15 cellular contexts compared by ENCODE assay signal in the genomic region with DNA sequence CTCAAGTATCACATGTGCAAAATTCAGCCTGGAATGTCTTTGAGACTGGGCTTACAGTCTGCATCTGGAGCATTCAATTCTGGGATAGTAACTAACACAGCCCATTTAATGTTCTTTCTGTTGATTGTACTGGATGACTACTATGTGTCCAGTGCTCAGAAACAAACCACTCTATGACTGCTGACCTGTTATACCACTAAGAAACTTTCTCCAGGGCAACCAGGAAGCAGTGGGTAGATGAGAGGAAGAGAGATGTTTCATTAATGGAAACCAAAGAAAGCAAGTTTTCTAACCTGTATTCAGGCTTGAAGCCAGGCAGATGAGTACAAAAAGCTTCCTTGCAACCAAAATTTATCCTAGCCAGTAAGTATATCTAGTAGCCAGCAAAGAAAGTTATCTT. TPM values are rescaled to one million over a fixed set of nuclear protein-coding genes. Genes with fewer than 3 reads are reported as not detected.
DNase-seq lines count a peak whose midpoint lies in the region; ATAC-seq and TF ChIP-seq lines count a peak whose summit lies in the region.
"Had no signal": no experiment of that assay in that cellular context is flagged by ENCODE, and none has a peak within 500 bp of the region (broad histone marks: within the 10 kb centered on the region; RNA-seq: fewer than 3 reads in every experiment).

No MANE protein-coding gene starts in this region.

- H3K4me3 ChIP-seq in upper lobe of right lung: no peak overlapping the region
- H3K4me3 ChIP-seq: A549 had no signal

- H3K27ac Mint-ChIP-seq in activated naive CD8-positive, alpha-beta T cell treated with anti-CD3 and anti-CD28 coated beads, Interleukin-2, amount 50 U/mL, for 24 hours: no peak overlapping the region
- no peak overlapping the region for H3K27ac Mint-ChIP-seq in activated naive CD8-positive, alpha-beta T cell treated with anti-CD3 and anti-CD28 coated beads for 36 hours
- no peak overlapping the region for H3K27ac Mint-ChIP-seq in activated T-helper 1 cell treated with anti-CD3 and anti-CD28 coated beads, Interleukin-12 subunit alpha, Interleukin-12 subunit beta, Interleukin-2, Interleukin-4 antibody, amounts not matched to agents 30 ng/mL and 10 ng/mL and 1 ng/mL, durations not matched to agents 14 hours and 24 hours and 36 hours
- H3K27ac Mint-ChIP-seq: activated naive CD8-positive, alpha-beta T cell treated with anti-CD3 and anti-CD28 coated beads, Interleukin-2, amount 10 ng/mL, durations not matched to agents 7 days and 5 days had no signal

- peaks cover 13% of the 10 kb centered on the region for H3K4me1 Mint-ChIP-seq in activated naive CD8-positive, alpha-beta T cell treated with anti-CD3 and anti-CD28 coated beads, Interleukin-2, amount 50 U/mL, for 24 hours
- peaks cover 24% of the 10 kb centered on the region for H3K4me1 Mint-ChIP-seq in activated naive CD8-positive, alpha-beta T cell treated with anti-CD3 and anti-CD28 coated beads for 36 hours
- H3K4me1 Mint-ChIP-seq in activated T-helper 1 cell treated with anti-CD3 and anti-CD28 coated beads, Interleukin-12 subunit alpha, Interleukin-12 subunit beta, Interleukin-2, Interleukin-4 antibody, amounts not matched to agents 30 ng/mL and 10 ng/mL and 1 ng/mL, durations not matched to agents 14 hours and 24 hours and 36 hours (ENCODE audit: low read depth): peaks cover 8% of the 10 kb centered on the region

- H3K36me3 ChIP-seq in upper lobe of right lung: no peaks in the 10 kb centered on the region

- TF ChIP-seq CTCF in upper lobe of right lung (IDR thresholded peaks at IDR 0.05): no peak

- H3K9me3 Mint-ChIP-seq in activated naive CD8-positive, alpha-beta T cell treated with anti-CD3 and anti-CD28 coated beads, Interleukin-2, amount 50 U/mL, for 24 hours: no peaks in the 10 kb centered on the region
- H3K9me3 Mint-ChIP-seq in activated naive CD8-positive, alpha-beta T cell treated with anti-CD3 and anti-CD28 coated beads for 36 hours: no peaks in the 10 kb centered on the region
- H3K9me3 Mint-ChIP-seq in activated T-helper 1 cell treated with anti-CD3 and anti-CD28 coated beads, Interleukin-12 subunit alpha, Interleukin-12 subunit beta, Interleukin-2, Interleukin-4 antibody, amounts not matched to agents 30 ng/mL and 10 ng/mL and 1 ng/mL, durations not matched to agents 14 hours and 24 hours and 36 hours: no peaks in the 10 kb centered on the region
- H3K9me3 Mint-ChIP-seq: activated naive CD8-positive, alpha-beta T cell treated with anti-CD3 and anti-CD28 coated beads, Interleukin-2, amount 10 ng/mL, durations not matched to agents 7 days and 5 days; effector memory CD8-positive, alpha-beta T cell had no signal

- peak; percentile 54 for ATAC-seq in activated naive CD8-positive, alpha-beta T cell treated with anti-CD3 and anti-CD28 coated beads, Interleukin-2, amount 50 U/mL, for 24 hours
- ATAC-seq in HG02642 (IDR thresholded peaks at IDR 0.05; ENCODE audit: poor library complexity, unreplicated experiment) (peak; percentile 86), HG03457 (IDR thresholded peaks at IDR 0.05; ENCODE audit: unreplicated experiment) (peak; percentile 95), upper lobe of right lung (peak; percentile 59)
- ATAC-seq: A549; effector memory CD8-positive, alpha-beta T cell had no signal

- H3K27me3 Mint-ChIP-seq in activated naive CD8-positive, alpha-beta T cell treated with anti-CD3 and anti-CD28 coated beads, Interleukin-2, amount 50 U/mL, for 24 hours: no peaks in the 10 kb centered on the region
- H3K27me3 Mint-ChIP-seq in activated naive CD8-positive, alpha-beta T cell treated with anti-CD3 and anti-CD28 coated beads for 36 hours: no peaks in the 10 kb centered on the region
- H3K27me3 Mint-ChIP-seq in activated T-helper 1 cell treated with anti-CD3 and anti-CD28 coated beads, Interleukin-12 subunit alpha, Interleukin-12 subunit beta, Interleukin-2, Interleukin-4 antibody, amounts not matched to agents 30 ng/mL and 10 ng/mL and 1 ng/mL, durations not matched to agents 14 hours and 24 hours and 36 hours (ENCODE audit: insufficient read depth): no peaks in the 10 kb centered on the region
- H3K27me3 Mint-ChIP-seq: activated naive CD8-positive, alpha-beta T cell treated with anti-CD3 and anti-CD28 coated beads, Interleukin-2, amount 10 ng/mL, durations not matched to agents 7 days and 5 days; effector memory CD8-positive, alpha-beta T cell had no signal

- no peak for DNase-seq in activated naive CD8-positive, alpha-beta T cell treated with anti-CD3 and anti-CD28 coated beads, Interleukin-2, amount 50 U/mL, for 24 hours
- no peak for DNase-seq in activated naive CD8-positive, alpha-beta T cell treated with anti-CD3 and anti-CD28 coated beads for 36 hours
- DNase-seq in upper lobe of right lung: no peak
- DNase-seq in activated T-helper 1 cell treated with anti-CD3 and anti-CD28 coated beads, Interleukin-12 subunit alpha, Interleukin-12 subunit beta, Interleukin-2, Interleukin-4 antibody, amounts not matched to agents 30 ng/mL and 10 ng/mL and 1 ng/mL, durations not matched to agents 14 hours and 24 hours and 36 hours (ENCODE audit: low spot score): no peak
- DNase-seq in NCI-H1694 (lab: John Stamatoyannopoulos, UW): no peak
- DNase-seq in GM03348 (ENCODE audit: low spot score): no peak
- DNase-seq: activated CD4-positive, CD25-positive, alpha-beta regulatory T cell treated with anti-CD3 and anti-CD28 coated beads, Interleukin-2, amount 50 U/mL, for 72 hours; activated naive CD8-positive, alpha-beta T cell treated with anti-CD3 and anti-CD28 coated beads, Interleukin-2, amount 10 ng/mL, durations not matched to agents 7 days and 5 days; effector memory CD8-positive, alpha-beta T cell; GF-D8; NCI-H2029 treated with DMSO at 0.1 percent for 48 hours had no signal

- H3K27me3 ChIP-seq in upper lobe of right lung: no peaks in the 10 kb centered on the region

- H3K4me3 Mint-ChIP-seq in activated naive CD8-positive, alpha-beta T cell treated with anti-CD3 and anti-CD28 coated beads, Interleukin-2, amount 50 U/mL, for 24 hours: no peak overlapping the region
- H3K4me3 Mint-ChIP-seq in activated naive CD8-positive, alpha-beta T cell treated with anti-CD3 and anti-CD28 coated beads for 36 hours: no peak overlapping the region
- no peak overlapping the region for H3K4me3 Mint-ChIP-seq in activated T-helper 1 cell treated with anti-CD3 and anti-CD28 coated beads, Interleukin-12 subunit alpha, Interleukin-12 subunit beta, Interleukin-2, Interleukin-4 antibody, amounts not matched to agents 30 ng/mL and 10 ng/mL and 1 ng/mL, durations not matched to agents 14 hours and 24 hours and 36 hours
- H3K4me3 Mint-ChIP-seq: activated naive CD8-positive, alpha-beta T cell treated with anti-CD3 and anti-CD28 coated beads, Interleukin-2, amount 10 ng/mL, durations not matched to agents 7 days and 5 days; effector memory CD8-positive, alpha-beta T cell had no signal

- peaks cover 28% of the 10 kb centered on the region for H3K36me3 Mint-ChIP-seq in activated naive CD8-positive, alpha-beta T cell treated with anti-CD3 and anti-CD28 coated beads, Interleukin-2, amount 50 U/mL, for 24 hours (ENCODE audit: low read depth)
- peaks cover 34% of the 10 kb centered on the region for H3K36me3 Mint-ChIP-seq in activated naive CD8-positive, alpha-beta T cell treated with anti-CD3 and anti-CD28 coated beads for 36 hours
- H3K36me3 Mint-ChIP-seq in activated T-helper 1 cell treated with anti-CD3 and anti-CD28 coated beads, Interleukin-12 subunit alpha, Interleukin-12 subunit beta, Interleukin-2, Interleukin-4 antibody, amounts not matched to agents 30 ng/mL and 10 ng/mL and 1 ng/mL, durations not matched to agents 14 hours and 24 hours and 36 hours (ENCODE audit: low read depth): peaks cover 6% of the 10 kb centered on the region

- intact Hi-C loops in upper lobe of right lung (cut with DNase I): no loop called here
- intact Hi-C loops in activated T-helper 1 cell treated with anti-CD3 and anti-CD28 coated beads, Interleukin-12 subunit alpha, Interleukin-12 subunit beta, Interleukin-2, Interleukin-4 antibody, amounts not matched to agents 30 ng/mL and 10 ng/mL and 1 ng/mL, durations not matched to agents 14 hours and 24 hours and 36 hours (cut with micrococcal nuclease): no loop called here

- no peaks in the 10 kb centered on the region for H3K4me1 ChIP-seq in upper lobe of right lung
- H3K4me1 ChIP-seq: A549 had no signal

- no peak overlapping the region for H3K27ac ChIP-seq in upper lobe of right lung
- H3K27ac ChIP-seq: A549, RWPE1 had no signal

- H3K9me3 ChIP-seq in upper lobe of right lung: no peaks in the 10 kb centered on the region
- H3K9me3 ChIP-seq: A549 had no signal

RNA-seq across cellular contexts. Expression of a gene that starts 26.7 kb away (rescaled TPM):
- 10 to 100 TPM; 12.8 to 13.3 TPM for total RNA-seq in activated naive CD8-positive, alpha-beta T cell treated with anti-CD3 and anti-CD28 coated beads for 36 hours
- 18.5 TPM for total RNA-seq in upper lobe of right lung
- 13.1 and 13.3 TPM in 2 replicates for total RNA-seq in activated T-helper 1 cell treated with anti-CD3 and anti-CD28 coated beads, Interleukin-12 subunit alpha, Interleukin-12 subunit beta, Interleukin-2, Interleukin-4 antibody, amounts not matched to agents 30 ng/mL and 10 ng/mL and 1 ng/mL, durations not matched to agents 14 hours and 24 hours and 36 hours
